ENCODE assay signal across 16 cellular contexts in genomic region chr19:40846722-40847121, GRCh38. TPM values are rescaled to one million over a fixed set of nuclear protein-coding genes. Genes with fewer than 3 reads are reported as not detected.
DNase-seq lines count a peak whose midpoint lies in the region; ATAC-seq, FAIRE-seq and TF ChIP-seq lines count a peak whose summit lies in the region.
"Not testable (repeated sequence)": the region's sequence is repeated elsewhere in the genome, so short reads cannot be mapped to it uniquely, and the experiment has no call there.
"Had no signal": no experiment of that assay in that cellular context is flagged by ENCODE, and none has a peak within 500 bp of the region (broad histone marks: within the 10 kb centered on the region; RNA-seq: fewer than 3 reads in every experiment).

No MANE protein-coding gene starts in this region.

- peaks cover 14% of the 10 kb centered on the region; the same call in 1 of the 3 replicates for H3K4me1 ChIP-seq in A549

- not testable (repeated sequence) for TF ChIP-seq EP300 in A549 (IDR thresholded peaks at IDR 0.05)

- H3K9me3 ChIP-seq in A549: not testable (repeated sequence)

- 79% methylated on average over 8 of the region's 8 CpGs for WGBS in A549 (ENCODE audit: missing lambda C conversion rate)

- POLR2A ChIA-PET in A549 (lab: Yijun Ruan, JAX); naive thymus-derived CD8-positive, alpha-beta T cell (lab: Charles Lee): not testable (repeated sequence)

- TF ChIP-seq CTCF in A549 (IDR thresholded peaks at IDR 0.05): not testable (repeated sequence)

- not testable (repeated sequence) for H3K36me3 Mint-ChIP-seq in activated CD8-positive, alpha-beta memory T cell treated with anti-CD3 and anti-CD28 coated beads, Interleukin-2, amount 10 ng/mL, durations not matched to agents 7 days and 5 days; naive thymus-derived CD8-positive, alpha-beta T cell

- CTCF ChIA-PET in A549 (lab: Yijun Ruan, JAX): interaction anchor here (1.3 to 2.3 kb wide), 2 partner anchors 28 to 298 kb away, joined by 3 to 5 read pairs; no protein-coding TSS in a partner anchor
- CTCF ChIA-PET in activated CD8-positive, alpha-beta memory T cell treated with anti-CD3 and anti-CD28 coated beads, Interleukin-2, amount 10 ng/mL, durations not matched to agents 7 days and 5 days (lab: Charles Lee): not testable (repeated sequence)

- H3K4me1 Mint-ChIP-seq in activated CD8-positive, alpha-beta memory T cell treated with anti-CD3 and anti-CD28 coated beads, Interleukin-2, amount 10 ng/mL, durations not matched to agents 7 days and 5 days: peaks cover 35% of the 10 kb centered on the region
- H3K4me1 Mint-ChIP-seq in naive thymus-derived CD8-positive, alpha-beta T cell: peaks cover 27 to 51% (median 34%) of the 10 kb centered on the region in 4 donors

- TF ChIP-seq RAD21 in A549 (conservative IDR thresholded peaks at IDR 0.05 in 1 of 2, IDR thresholded peaks at IDR 0.05 in 1 of 2): not testable (repeated sequence)

- H3K9me3 Mint-ChIP-seq in activated CD8-positive, alpha-beta memory T cell treated with anti-CD3 and anti-CD28 coated beads, Interleukin-2, amount 10 ng/mL, durations not matched to agents 7 days and 5 days (ENCODE audit: low read depth); naive thymus-derived CD8-positive, alpha-beta T cell: not testable (repeated sequence)

- not testable (repeated sequence) for H3K4me3 Mint-ChIP-seq in activated CD8-positive, alpha-beta memory T cell treated with anti-CD3 and anti-CD28 coated beads, Interleukin-2, amount 10 ng/mL, durations not matched to agents 7 days and 5 days
- peak overlapping the region in 1 of 10 donors; percentile 57 for H3K4me3 Mint-ChIP-seq in naive thymus-derived CD8-positive, alpha-beta T cell

- H3K27ac ChIP-seq in A549: not testable (repeated sequence)

- DNase-seq in A549 (ENCODE audit: low read depth in 1 of 2, low spot score in 1 of 2); naive thymus-derived CD8-positive, alpha-beta T cell: not testable (repeated sequence)
- DNase-seq in D341Med (ENCODE audit: low spot score): peak; percentile 46
- peak; percentile 21 to 55 for DNase-seq in NCI-H526 (lab: John Stamatoyannopoulos, UW)
- DNase-seq in activated CD8-positive, alpha-beta memory T cell treated with anti-CD3 and anti-CD28 coated beads, Interleukin-2, amount 10 ng/mL, durations not matched to agents 7 days and 5 days: peak; percentile 37

- not testable (repeated sequence) for ATAC-seq in A549; activated CD8-positive, alpha-beta memory T cell treated with anti-CD3 and anti-CD28 coated beads, Interleukin-2, amount 10 ng/mL, durations not matched to agents 7 days and 5 days; naive thymus-derived CD8-positive, alpha-beta T cell

- peaks cover 47% of the 10 kb centered on the region for H3K27me3 Mint-ChIP-seq in activated CD8-positive, alpha-beta memory T cell treated with anti-CD3 and anti-CD28 coated beads, Interleukin-2, amount 10 ng/mL, durations not matched to agents 7 days and 5 days
- H3K27me3 Mint-ChIP-seq in naive thymus-derived CD8-positive, alpha-beta T cell: peaks cover 4 to 32% (median 26%) of the 10 kb centered on the region in 5 donors

- H3K4me2 ChIP-seq in A549: not testable (repeated sequence)

- not testable (repeated sequence) for H3K27ac Mint-ChIP-seq in activated CD8-positive, alpha-beta memory T cell treated with anti-CD3 and anti-CD28 coated beads, Interleukin-2, amount 10 ng/mL, durations not matched to agents 7 days and 5 days
- H3K27ac Mint-ChIP-seq in naive thymus-derived CD8-positive, alpha-beta T cell: peak overlapping the region in 7 of 10 donors; percentile 1 to 97 (median 52)

- TF ChIP-seq POLR2A in A549 (IDR thresholded peaks at IDR 0.05; ENCODE audit: low read length): not testable (repeated sequence)

- peak; percentile 23 for FAIRE-seq in A549 (lab: Jason Lieb, UNC)

- H3K4me3 ChIP-seq in A549: not testable (repeated sequence)

RNA-seq across cellular contexts. Expression of gene CYP2A6, which starts 3.5 kb away (rescaled TPM):
- not detected in 2 replicates for polyA plus RNA-seq in A549 (2011; rRNA removed)
- polyA plus RNA-seq in A549 (2012; cell fraction: cytosol; rRNA removed): 0.03 TPM in 1 of 2 replicates, not detected in the other
- 0.05 TPM in 1 of 2 replicates, not detected in the other for polyA plus RNA-seq in A549 (2012; cell fraction: nucleus; rRNA removed)
- polyA plus RNA-seq in A549 (2017; fragmentation: RNase III; extraction: RNeasy Plus Mini Kit Qiagen cat#74134 plus additional on column Dnase treatment): not detected in 3 replicates
- not detected in 2 replicates for polyA minus RNA-seq in A549 (2011; rRNA and poly(A)+ RNA removed)
- not detected for total RNA-seq in activated CD8-positive, alpha-beta memory T cell treated with anti-CD3 and anti-CD28 coated beads, Interleukin-2, amount 10 ng/mL, durations not matched to agents 7 days and 5 days
- total RNA-seq in naive thymus-derived CD8-positive, alpha-beta T cell: not detected
- not detected for polyA plus RNA-seq in naive thymus-derived CD8-positive, alpha-beta T cell
- total RNA-seq: A172; A673; Caco-2; Calu3; CD4-positive, CD25-positive, alpha-beta regulatory T cell; CD8-positive, alpha-beta T cell; Daoy; G401 had no signal
- polyA plus RNA-seq: AG04450; CD14-positive monocyte; CD4-positive, CD25-positive, alpha-beta regulatory T cell; GM12878 had no signal

RNA-seq across cellular contexts. Expression of gene CYP2A7, which starts 35.3 kb away (rescaled TPM):
- not detected in 2 replicates for polyA plus RNA-seq in A549 (2011; rRNA removed)
- polyA plus RNA-seq in A549 (2012; cell fraction: cytosol; rRNA removed): not detected in 2 replicates
- polyA plus RNA-seq in A549 (2012; cell fraction: nucleus; rRNA removed): not detected in 2 replicates
- polyA plus RNA-seq in A549 (2017; fragmentation: RNase III; extraction: RNeasy Plus Mini Kit Qiagen cat#74134 plus additional on column Dnase treatment): not detected in 3 replicates
- polyA minus RNA-seq in A549 (2011; rRNA and poly(A)+ RNA removed): not detected in 2 replicates
- total RNA-seq in activated CD8-positive, alpha-beta memory T cell treated with anti-CD3 and anti-CD28 coated beads, Interleukin-2, amount 10 ng/mL, durations not matched to agents 7 days and 5 days: not detected
- total RNA-seq in naive thymus-derived CD8-positive, alpha-beta T cell: not detected
- not detected for polyA plus RNA-seq in naive thymus-derived CD8-positive, alpha-beta T cell
- total RNA-seq: A172; A673; Caco-2; Calu3; CD4-positive, CD25-positive, alpha-beta regulatory T cell; CD8-positive, alpha-beta T cell; Daoy; G401; GM12878 had no signal
- polyA plus RNA-seq: AG04450; CD14-positive monocyte; CD4-positive, CD25-positive, alpha-beta regulatory T cell; GM12878 had no signal

RNA-seq across cellular contexts. Expression of gene EGLN2, which starts 47.7 kb away (rescaled TPM):
- polyA plus RNA-seq in A549 (2011; rRNA removed) (34.7 and 45.5 TPM in 2 replicates), A549 (2017; fragmentation: RNase III; extraction: RNeasy Plus Mini Kit Qiagen cat#74134 plus additional on column Dnase treatment) (79.2 to 81.4 TPM (median 80.3 TPM) in 3 replicates)
- polyA plus RNA-seq in A549 (2012; cell fraction: cytosol; rRNA removed): 107 and 141 TPM in 2 replicates
- 199 and 212 TPM in 2 replicates for polyA plus RNA-seq in A549 (2012; cell fraction: nucleus; rRNA removed)
- 72.7 and 78.7 TPM in 2 replicates for polyA minus RNA-seq in A549 (2011; rRNA and poly(A)+ RNA removed)
- total RNA-seq in activated CD8-positive, alpha-beta memory T cell treated with anti-CD3 and anti-CD28 coated beads, Interleukin-2, amount 10 ng/mL, durations not matched to agents 7 days and 5 days: 100 to 1,000 TPM; 101 to 105 TPM
- 100 to 1,000 TPM; 233 to 243 TPM for total RNA-seq in naive thymus-derived CD8-positive, alpha-beta T cell
- polyA plus RNA-seq in naive thymus-derived CD8-positive, alpha-beta T cell: 100 to 1,000 TPM; 104 to 214 (median 153) TPM
